11 cellular contexts compared by ENCODE assay signal in genomic region chr19:35295792-35296462, GRCh38. TPM values are rescaled to one million over a fixed set of nuclear protein-coding genes. Genes with fewer than 3 reads are reported as not detected.
A peak's percentile ranks its signal among the peaks of the same experiment; 100 is the strongest.
DNase-seq lines count a peak whose midpoint lies in the region; ATAC-seq and TF ChIP-seq lines count a peak whose summit lies in the region.
"Had no signal": no experiment of that assay in that cellular context is flagged by ENCODE, and none has a peak within 500 bp of the region (broad histone marks: within the 10 kb centered on the region; RNA-seq: fewer than 3 reads in every experiment).

No MANE protein-coding gene starts in this region.

- no peak overlapping the region for H3K9ac ChIP-seq in smooth muscle cell (ENCODE audit: low read depth)

- H3K9me3 Mint-ChIP-seq in activated CD8-positive, alpha-beta memory T cell treated with anti-CD3 and anti-CD28 coated beads, Interleukin-2, amount 10 ng/mL, durations not matched to agents 7 days and 5 days (ENCODE audit: low read depth), result no peaks in the 10 kb centered on the region
- no peaks in the 10 kb centered on the region for H3K9me3 Mint-ChIP-seq in memory B cell

- H3K36me3 Mint-ChIP-seq in activated CD8-positive, alpha-beta memory T cell treated with anti-CD3 and anti-CD28 coated beads, Interleukin-2, amount 10 ng/mL, durations not matched to agents 7 days and 5 days, result no peaks in the 10 kb centered on the region
- H3K36me3 Mint-ChIP-seq in memory B cell, result no peaks in the 10 kb centered on the region
- H3K36me3 Mint-ChIP-seq: activated naive CD8-positive, alpha-beta T cell had no signal

- no peaks in the 10 kb centered on the region for H4K20me1 ChIP-seq in smooth muscle cell (ENCODE audit: low read depth)

- H3K27me3 Mint-ChIP-seq in activated CD8-positive, alpha-beta memory T cell treated with anti-CD3 and anti-CD28 coated beads, Interleukin-2, amount 10 ng/mL, durations not matched to agents 7 days and 5 days, result no peaks in the 10 kb centered on the region
- peaks cover 2% of the 10 kb centered on the region for H3K27me3 Mint-ChIP-seq in memory B cell
- H3K27me3 Mint-ChIP-seq: activated naive CD8-positive, alpha-beta T cell had no signal

- H3K36me3 ChIP-seq in smooth muscle cell (ENCODE audit: low read depth), result no peaks in the 10 kb centered on the region
- H3K36me3 ChIP-seq: esophagus muscularis mucosa, suprapubic skin had no signal

- 71% methylated on average over 24 of the region's 24 CpGs for WGBS in smooth muscle cell (ENCODE audit: low lambda C conversion rate)

- CTCF ChIA-PET in activated CD8-positive, alpha-beta memory T cell treated with anti-CD3 and anti-CD28 coated beads, Interleukin-2, amount 10 ng/mL, durations not matched to agents 7 days and 5 days (lab: Charles Lee), result interaction anchor here (1.0 kb wide), 1 partner anchor 28 kb away, joined by 3 read pairs; no protein-coding TSS in a partner anchor

- H3K27ac ChIP-seq in smooth muscle cell (ENCODE audit: low read depth), result no peak overlapping the region
- H3K27ac ChIP-seq: esophagus muscularis mucosa, suprapubic skin had no signal

- no peaks in the 10 kb centered on the region for H3K79me2 ChIP-seq in smooth muscle cell (ENCODE audit: low read depth)

- no peak for TF ChIP-seq RAD21 in Ishikawa (IDR thresholded peaks at IDR 0.05; ENCODE audit: low read depth)

- peak; percentile 81 for ATAC-seq in activated CD8-positive, alpha-beta memory T cell treated with anti-CD3 and anti-CD28 coated beads, Interleukin-2, amount 10 ng/mL, durations not matched to agents 7 days and 5 days
- peak; percentile 81 for ATAC-seq in memory B cell (ENCODE audit: low read depth)

- peaks cover 8% of the 10 kb centered on the region for H3K4me1 Mint-ChIP-seq in activated CD8-positive, alpha-beta memory T cell treated with anti-CD3 and anti-CD28 coated beads, Interleukin-2, amount 10 ng/mL, durations not matched to agents 7 days and 5 days
- H3K4me1 Mint-ChIP-seq in memory B cell, result peaks cover 19% of the 10 kb centered on the region

- TF ChIP-seq CTCF in smooth muscle cell (IDR thresholded peaks at IDR 0.05; ENCODE audit: borderline replicate concordance, insufficient read depth, poor library complexity, severe bottlenecking), result no peak

- no peak overlapping the region for H3K27ac Mint-ChIP-seq in activated CD8-positive, alpha-beta memory T cell treated with anti-CD3 and anti-CD28 coated beads, Interleukin-2, amount 10 ng/mL, durations not matched to agents 7 days and 5 days
- H3K27ac Mint-ChIP-seq in memory B cell, result no peak overlapping the region
- H3K27ac Mint-ChIP-seq: activated naive CD8-positive, alpha-beta T cell had no signal

- H3K4me3 ChIP-seq in smooth muscle cell, result no peak overlapping the region
- H3K4me3 ChIP-seq: esophagus muscularis mucosa, suprapubic skin had no signal

- no peak overlapping the region for H3K4me3 Mint-ChIP-seq in activated CD8-positive, alpha-beta memory T cell treated with anti-CD3 and anti-CD28 coated beads, Interleukin-2, amount 10 ng/mL, durations not matched to agents 7 days and 5 days
- peak overlapping the region; percentile 12 for H3K4me3 Mint-ChIP-seq in memory B cell
- H3K4me3 Mint-ChIP-seq: activated naive CD8-positive, alpha-beta T cell had no signal

- H3F3A ChIP-seq in smooth muscle cell (ENCODE audit: low read depth), result no peaks in the 10 kb centered on the region

- no peaks in the 10 kb centered on the region for H3K27me3 ChIP-seq in smooth muscle cell (ENCODE audit: low read depth)

- no peak overlapping the region for H3K4me2 ChIP-seq in smooth muscle cell

- peak; percentile 41 for DNase-seq in ELF-1 (ENCODE audit: low read depth, low spot score)
- peak; percentile 73 for DNase-seq in activated CD8-positive, alpha-beta memory T cell treated with anti-CD3 and anti-CD28 coated beads, Interleukin-2, amount 10 ng/mL, durations not matched to agents 7 days and 5 days
- DNase-seq in memory B cell (ENCODE audit: low spot score in 2 of 2), result peak in 1 of 2 donors; percentile 20
- no peak for DNase-seq in 8988T
- DNase-seq in smooth muscle cell (lab: John Stamatoyannopoulos, UW; ENCODE audit: unreplicated experiment), result no peak
- DNase-seq in EL, result no peak
- DNase-seq in mesenteric fat pad (ENCODE audit: low spot score), result no peak

- no peaks in the 10 kb centered on the region for H3K9me3 ChIP-seq in smooth muscle cell (replicated peaks; ENCODE audit: low read depth)
- H3K9me3 ChIP-seq: esophagus muscularis mucosa, suprapubic skin had no signal

- no peaks in the 10 kb centered on the region for H3K4me1 ChIP-seq in smooth muscle cell (ENCODE audit: low read depth)
- H3K4me1 ChIP-seq: esophagus muscularis mucosa had no signal

- no peak overlapping the region for H2AFZ ChIP-seq in smooth muscle cell (ENCODE audit: low read depth)

- TF ChIP-seq EP300 in Ishikawa (IDR thresholded peaks at IDR 0.05; ENCODE audit: borderline replicate concordance), result no peak

TF ChIP-seq in Ishikawa, 13 proteins besides CTCF, POLR2A, EP300 and RAD21:
- 0 out of 2 replicates have a peak, but pooled peaks have one; percentile 5 for TF ChIP-seq USF1 (IDR thresholded peaks at IDR 0.05)
- TF ChIP-seq YY1 (IDR thresholded peaks at IDR 0.05; ENCODE audit: low read depth), result no peak
- TF ChIP-seq EGR1 (IDR thresholded peaks at IDR 0.05), result no peak
- TF ChIP-seq CEBPB (IDR thresholded peaks at IDR 0.05), result no peak
- no peak for TF ChIP-seq CREB1 (IDR thresholded peaks at IDR 0.05; ENCODE audit: low read depth)

RNA-seq across cellular contexts. Expression of gene MAG, which starts 4.0 kb away (rescaled TPM):
- under 1 TPM in 1 of 2 experiments, not detected in 1; 0.26 TPM for total RNA-seq in activated CD8-positive, alpha-beta memory T cell treated with anti-CD3 and anti-CD28 coated beads, Interleukin-2, amount 10 ng/mL, durations not matched to agents 7 days and 5 days
- not detected in 2 replicates for total RNA-seq in smooth muscle cell
- not detected in 2 replicates for polyA plus RNA-seq in smooth muscle cell
- total RNA-seq in mesenteric fat pad, result not detected
- total RNA-seq: suprapubic skin had no signal

RNA-seq across cellular contexts. Expression of gene HAMP, which starts 13.6 kb away (rescaled TPM):
- total RNA-seq in activated CD8-positive, alpha-beta memory T cell treated with anti-CD3 and anti-CD28 coated beads, Interleukin-2, amount 10 ng/mL, durations not matched to agents 7 days and 5 days, result under 1 TPM; 0.55 to 0.77 TPM
- total RNA-seq in smooth muscle cell, result not detected in 2 replicates
- not detected in 2 replicates for polyA plus RNA-seq in smooth muscle cell
- not detected for total RNA-seq in mesenteric fat pad
- total RNA-seq: esophagus muscularis mucosa had no signal

RNA-seq across cellular contexts. Expression of gene USF2, which starts 27.2 kb away (rescaled TPM):
- 100 to 1,000 TPM; 138 to 154 TPM for total RNA-seq in activated CD8-positive, alpha-beta memory T cell treated with anti-CD3 and anti-CD28 coated beads, Interleukin-2, amount 10 ng/mL, durations not matched to agents 7 days and 5 days
- 30.4 and 34.4 TPM in 2 replicates for total RNA-seq in smooth muscle cell
- polyA plus RNA-seq in smooth muscle cell, result 20.0 and 22.7 TPM in 2 replicates
- total RNA-seq in mesenteric fat pad, result 110 TPM

RNA-seq across cellular contexts. Expression of gene CD22, which starts 33.1 kb away (rescaled TPM):
- under 1 TPM in 1 of 2 experiments, not detected in 1; 0.41 TPM for total RNA-seq in activated CD8-positive, alpha-beta memory T cell treated with anti-CD3 and anti-CD28 coated beads, Interleukin-2, amount 10 ng/mL, durations not matched to agents 7 days and 5 days
- total RNA-seq in smooth muscle cell (not detected in 2 replicates), mesenteric fat pad (1.3 TPM)
- polyA plus RNA-seq in smooth muscle cell, result not detected in 2 replicates
- total RNA-seq: suprapubic skin had no signal

RNA-seq across cellular contexts. Expression of gene LSR, which starts 47.1 kb away (rescaled TPM):
- total RNA-seq in activated CD8-positive, alpha-beta memory T cell treated with anti-CD3 and anti-CD28 coated beads, Interleukin-2, amount 10 ng/mL, durations not matched to agents 7 days and 5 days, result 10 to 100 TPM in 1 of 2 experiments, 1 to 10 TPM in 1; 7.2 to 10.0 TPM
- total RNA-seq in smooth muscle cell (11.3 and 14.0 TPM in 2 replicates), mesenteric fat pad (8.1 TPM)
- polyA plus RNA-seq in smooth muscle cell, result 14.2 and 85.3 TPM in 2 replicates

Comparison
In these comparisons a context has a peak if more than half of its experiments do, and no peak if none do; other contexts are left out.
1. DNase-seq: peak in ELF-1 (single experiment) and activated CD8-positive, alpha-beta memory T cell treated with anti-CD3 and anti-CD28 coated beads, Interleukin-2, amount 10 ng/mL, durations not matched to agents 7 days and 5 days (single experiment); none in 8988T (single experiment), smooth muscle cell (single experiment), EL (single experiment) and mesenteric fat pad (single experiment).